Comparison of ENCODE assay signal across 1 cellular context in the genomic region with DNA sequence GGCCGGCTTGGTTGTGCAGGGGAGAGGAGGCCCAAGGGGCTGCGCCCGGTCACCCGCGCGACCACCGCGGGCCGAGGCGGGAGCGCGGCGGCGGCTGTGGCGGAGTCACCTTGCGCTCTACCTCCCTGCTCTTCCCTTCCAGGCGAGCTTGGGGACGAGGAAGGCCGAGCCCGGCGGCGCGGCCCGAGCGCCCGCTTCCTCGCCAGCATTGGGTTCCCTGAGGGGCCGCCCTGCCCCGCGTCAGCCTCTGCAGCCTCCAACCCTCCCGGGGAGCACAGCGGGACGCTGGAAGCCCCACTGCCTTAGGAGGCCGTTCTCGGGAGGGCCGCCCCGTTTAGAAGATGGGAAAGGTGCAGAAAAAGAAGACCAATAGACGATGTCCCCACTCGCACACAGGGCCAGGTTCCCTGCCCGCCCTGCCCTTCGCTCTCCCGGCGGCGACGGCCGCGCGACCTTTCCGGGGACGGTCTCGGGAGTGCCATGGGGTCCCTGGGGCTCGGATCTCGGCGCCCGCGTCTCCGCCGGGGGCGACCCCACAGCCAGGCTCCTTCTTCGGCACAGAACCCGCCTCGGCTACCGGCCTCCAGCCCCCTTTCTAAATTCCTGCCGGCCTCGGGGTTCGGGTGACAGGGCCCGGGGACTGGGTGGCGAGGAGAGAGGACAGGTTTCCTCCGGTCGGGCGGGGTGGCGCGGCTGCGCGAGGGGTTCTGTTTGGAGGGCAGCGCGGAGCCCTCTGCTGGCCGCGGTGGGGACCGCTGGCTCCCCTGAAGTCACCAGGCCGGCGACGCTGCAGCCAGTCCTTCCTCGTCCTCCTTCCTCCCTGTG.
A peak's percentile ranks its signal among the peaks of the same experiment; 100 is the strongest.
TF ChIP-seq lines count a peak whose summit lies in the region.

No MANE protein-coding gene starts in this region.

TF ChIP-seq in HepG2, 621 proteins besides CTCF, POLR2A, EP300 and RAD21 (continued from another document and continues in another):
- TF ChIP-seq ZNF777 (CRISPR knock-in tag; IDR thresholded peaks at IDR 0.05) = peak; percentile 64
- TF ChIP-seq, protein P1, sequence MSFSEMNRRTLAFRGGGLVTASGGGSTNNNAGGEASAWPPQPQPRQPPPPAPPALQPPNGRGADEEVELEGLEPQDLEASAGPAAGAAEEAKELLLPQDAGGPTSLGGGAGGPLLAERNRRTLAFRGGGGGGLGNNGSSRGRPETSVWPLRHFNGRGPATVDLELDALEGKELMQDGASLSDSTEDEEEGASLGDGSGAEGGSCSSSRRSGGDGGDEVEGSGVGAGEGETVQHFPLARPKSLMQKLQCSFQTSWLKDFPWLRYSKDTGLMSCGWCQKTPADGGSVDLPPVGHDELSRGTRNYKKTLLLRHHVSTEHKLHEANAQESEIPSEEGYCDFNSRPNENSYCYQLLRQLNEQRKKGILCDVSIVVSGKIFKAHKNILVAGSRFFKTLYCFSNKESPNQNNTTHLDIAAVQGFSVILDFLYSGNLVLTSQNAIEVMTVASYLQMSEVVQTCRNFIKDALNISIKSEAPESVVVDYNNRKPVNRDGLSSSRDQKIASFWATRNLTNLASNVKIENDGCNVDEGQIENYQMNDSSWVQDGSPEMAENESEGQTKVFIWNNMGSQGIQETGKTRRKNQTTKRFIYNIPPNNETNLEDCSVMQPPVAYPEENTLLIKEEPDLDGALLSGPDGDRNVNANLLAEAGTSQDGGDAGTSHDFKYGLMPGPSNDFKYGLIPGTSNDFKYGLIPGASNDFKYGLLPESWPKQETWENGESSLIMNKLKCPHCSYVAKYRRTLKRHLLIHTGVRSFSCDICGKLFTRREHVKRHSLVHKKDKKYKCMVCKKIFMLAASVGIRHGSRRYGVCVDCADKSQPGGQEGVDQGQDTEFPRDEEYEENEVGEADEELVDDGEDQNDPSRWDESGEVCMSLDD (CRISPR knock-in tag; IDR thresholded peaks at IDR 0.05; ENCODE audit: borderline replicate concordance) = peak; percentile 58; the same call in 1 of the 2 replicates
- TF ChIP-seq CCDC6 (CRISPR knock-in tag; IDR thresholded peaks at IDR 0.05) = no peak
- TF ChIP-seq MZF1 (CRISPR knock-in tag; IDR thresholded peaks at IDR 0.05; ENCODE audit: borderline replicate concordance) = no peak
- TF ChIP-seq CREBL2 (CRISPR knock-in tag; IDR thresholded peaks at IDR 0.05; ENCODE audit: borderline replicate concordance) = peak; percentile 51; the same call in 1 of the 2 replicates
- peak; percentile 93 for TF ChIP-seq HOXA5 (CRISPR knock-in tag; IDR thresholded peaks at IDR 0.05)
- TF ChIP-seq MLLT10 (CRISPR knock-in tag; IDR thresholded peaks at IDR 0.05) = no peak
- peak; percentile 71; the same call in 1 of the 2 replicates for TF ChIP-seq ZSCAN31 (CRISPR knock-in tag; IDR thresholded peaks at IDR 0.05; ENCODE audit: low read depth)
- peak; percentile 79; the same call in 1 of the 2 replicates for TF ChIP-seq MED1 (CRISPR knock-in tag; IDR thresholded peaks at IDR 0.05)
- TF ChIP-seq NFIC (IDR thresholded peaks at IDR 0.05; ENCODE audit: low read length) = no peak; the same call in 1 of the 2 replicates
- TF ChIP-seq ZNF264 (CRISPR knock-in tag; IDR thresholded peaks at IDR 0.05) = peak; percentile 81; the same call in 1 of the 2 replicates
- no peak for TF ChIP-seq GRHL1 (CRISPR knock-in tag; conservative IDR thresholded peaks at IDR 0.05)
- no peak for TF ChIP-seq SRSF9 (IDR thresholded peaks at IDR 0.05; ENCODE audit: borderline replicate concordance, insufficient read depth, low read depth, low read length, poor library complexity, severe bottlenecking)
- peak; percentile 89 for TF ChIP-seq ZNF317 (CRISPR knock-in tag; IDR thresholded peaks at IDR 0.05)
- peak; percentile 66 for TF ChIP-seq FOXP4 (CRISPR knock-in tag; IDR thresholded peaks at IDR 0.05)
- TF ChIP-seq ZNF3 (CRISPR knock-in tag; IDR thresholded peaks at IDR 0.05) = no peak
- TF ChIP-seq MEF2D (CRISPR knock-in tag; IDR thresholded peaks at IDR 0.05) = no peak
- TF ChIP-seq PBX3 (CRISPR knock-in tag; IDR thresholded peaks at IDR 0.05; ENCODE audit: borderline replicate concordance) = no peak
- TF ChIP-seq ZBTB49 (CRISPR knock-in tag; IDR thresholded peaks at IDR 0.05; ENCODE audit: borderline replicate concordance) = no peak
- TF ChIP-seq, protein P2, sequence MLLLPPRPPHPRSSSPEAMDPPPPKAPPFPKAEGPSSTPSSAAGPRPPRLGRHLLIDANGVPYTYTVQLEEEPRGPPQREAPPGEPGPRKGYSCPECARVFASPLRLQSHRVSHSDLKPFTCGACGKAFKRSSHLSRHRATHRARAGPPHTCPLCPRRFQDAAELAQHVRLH (CRISPR knock-in tag; IDR thresholded peaks at IDR 0.05; ENCODE audit: borderline replicate concordance, low read depth) = peak; percentile 89; the same call in 1 of the 2 replicates
- no peak for TF ChIP-seq CBX5 (CRISPR knock-in tag; IDR thresholded peaks at IDR 0.05; ENCODE audit: borderline replicate concordance)
- peak; percentile 93; the same call in 1 of the 2 replicates for TF ChIP-seq ZNF670 (CRISPR knock-in tag; IDR thresholded peaks at IDR 0.05; ENCODE audit: borderline replicate concordance)
- TF ChIP-seq PRDM10 (CRISPR knock-in tag; IDR thresholded peaks at IDR 0.05; ENCODE audit: low read depth) = no peak
- TF ChIP-seq ZNF280B (CRISPR knock-in tag; IDR thresholded peaks at IDR 0.05; ENCODE audit: borderline replicate concordance) = peak; percentile 90; the same call in 1 of the 2 replicates
- TF ChIP-seq ZBTB46 (CRISPR knock-in tag; IDR thresholded peaks at IDR 0.05; ENCODE audit: borderline replicate concordance) = peak; percentile 96; the same call in 1 of the 2 replicates
- 0 out of 2 replicates have a peak, but pooled peaks have one; percentile 84 for TF ChIP-seq SRY (CRISPR knock-in tag; IDR thresholded peaks at IDR 0.05)
- TF ChIP-seq KLF12 (CRISPR knock-in tag; IDR thresholded peaks at IDR 0.05; ENCODE audit: borderline replicate concordance) = peak; percentile 83; the same call in 1 of the 2 replicates
- peak; percentile 85; the same call in 1 of the 2 replicates for TF ChIP-seq HNRNPL (IDR thresholded peaks at IDR 0.05; ENCODE audit: low read depth, low read length)
- no peak for TF ChIP-seq FOXA1 (IDR thresholded peaks at IDR 0.05)
- TF ChIP-seq FOXA1 (CRISPR knock-in tag; IDR thresholded peaks at IDR 0.05) = no peak; the same call in 1 of the 2 replicates
- no peak for TF ChIP-seq CEBPB (IDR thresholded peaks at IDR 0.05; ENCODE audit: borderline replicate concordance, low read depth, low read length)
- no peak for TF ChIP-seq NCOR1 (IDR thresholded peaks at IDR 0.05; ENCODE audit: borderline replicate concordance, low read length)
- peak; percentile 88 for TF ChIP-seq MTA1 (CRISPR knock-in tag; IDR thresholded peaks at IDR 0.05; ENCODE audit: borderline replicate concordance)
- TF ChIP-seq RXRA (CRISPR knock-in tag; IDR thresholded peaks at IDR 0.05) = peak; percentile 80
